Comparison of ENCODE assay signal across 18 cellular contexts in the genomic region with DNA sequence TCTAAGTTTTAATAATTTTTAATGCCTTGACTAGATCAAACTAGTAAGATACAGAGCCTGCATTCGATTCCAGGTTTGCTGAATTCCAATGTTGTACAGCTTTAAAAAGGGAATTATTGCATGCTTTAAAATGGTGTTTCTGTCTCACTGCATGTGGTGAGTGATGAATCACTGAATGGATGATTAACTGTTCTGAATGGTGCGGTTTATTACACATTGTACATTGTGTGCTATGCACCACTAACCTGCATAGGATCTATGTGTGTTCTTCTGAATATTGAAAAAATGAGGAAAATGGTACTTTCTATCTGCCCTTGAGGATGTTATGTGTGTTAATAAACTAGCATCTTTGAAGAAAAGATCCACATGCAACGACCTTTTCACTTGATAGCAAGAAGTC.
"Had no signal": no experiment of that assay in that cellular context is flagged by ENCODE, and none has a peak within 500 bp of the region (broad histone marks: within the 10 kb centered on the region; RNA-seq: fewer than 3 reads in every experiment).

No MANE protein-coding gene starts in this region.

- H3K27me3 Mint-ChIP-seq: activated CD4-positive, alpha-beta memory T cell treated with anti-CD3 and anti-CD28 coated beads, Interleukin-2, amount 10 ng/mL, durations not matched to agents 7 days and 5 days; activated naive CD4-positive, alpha-beta T cell treated with anti-CD3 and anti-CD28 coated beads, Interleukin-2, amount 10 ng/mL, durations not matched to agents 7 days and 5 days had no signal

- H3K4me1 Mint-ChIP-seq: activated naive CD4-positive, alpha-beta T cell treated with anti-CD3 and anti-CD28 coated beads, Interleukin-2, amount 10 ng/mL, durations not matched to agents 7 days and 5 days; immature natural killer cell; stimulated activated memory B cell treated with anti-CD40 and anti-IgM and Interleukin-4, amounts not matched to agents 10 μg/mL and 1 μg/mL and 100 μg/mL, for 72 hours had no signal

- H3K4me1 ChIP-seq: ascending aorta, neural progenitor cell, thyroid gland, uterus had no signal

- H3K9ac ChIP-seq: neural progenitor cell had no signal

- H3K27ac ChIP-seq: ascending aorta, coronary artery, heart left ventricle, neural progenitor cell, ovary, thyroid gland, uterus, VCaP had no signal

- H3K4me2 ChIP-seq: neural progenitor cell had no signal

- H3K27me3 ChIP-seq: ascending aorta, neural progenitor cell, ovary, thyroid gland, uterus had no signal

- H3K4me3 Mint-ChIP-seq: activated CD4-positive, alpha-beta memory T cell treated with anti-CD3 and anti-CD28 coated beads, Interleukin-2, amount 10 ng/mL, durations not matched to agents 7 days and 5 days; activated naive CD4-positive, alpha-beta T cell treated with anti-CD3 and anti-CD28 coated beads, Interleukin-2, amount 10 ng/mL, durations not matched to agents 7 days and 5 days; activated T-cell treated with anti-CD3 and anti-CD28 coated beads, Interleukin-2, amount 50 U/mL, for 24 hours; immature natural killer cell; neural progenitor cell; stimulated activated memory B cell treated with anti-CD40 and anti-IgM and Interleukin-4, amounts not matched to agents 10 μg/mL and 1 μg/mL and 100 μg/mL, for 72 hours had no signal

- H3K36me3 Mint-ChIP-seq: activated naive CD4-positive, alpha-beta T cell treated with anti-CD3 and anti-CD28 coated beads, Interleukin-2, amount 10 ng/mL, durations not matched to agents 7 days and 5 days; immature natural killer cell; neural progenitor cell; stimulated activated memory B cell treated with anti-CD40 and anti-IgM and Interleukin-4, amounts not matched to agents 10 μg/mL and 1 μg/mL and 100 μg/mL, for 72 hours had no signal

- H3K9me3 Mint-ChIP-seq: activated CD4-positive, alpha-beta memory T cell treated with anti-CD3 and anti-CD28 coated beads, Interleukin-2, amount 10 ng/mL, durations not matched to agents 7 days and 5 days; neural progenitor cell; stimulated activated memory B cell treated with anti-CD40 and anti-IgM and Interleukin-4, amounts not matched to agents 10 μg/mL and 1 μg/mL and 100 μg/mL, for 72 hours had no signal

- ATAC-seq: heart left ventricle; left lobe of liver; stimulated activated memory B cell treated with anti-CD40 and anti-IgM and Interleukin-4, amounts not matched to agents 10 μg/mL and 1 μg/mL and 100 μg/mL, for 72 hours had no signal

- DNase-seq: activated CD4-positive, alpha-beta memory T cell treated with anti-CD3 and anti-CD28 coated beads, Interleukin-2, amount 10 ng/mL, durations not matched to agents 7 days and 5 days; activated naive CD4-positive, alpha-beta T cell treated with anti-CD3 and anti-CD28 coated beads, Interleukin-2, amount 10 ng/mL, durations not matched to agents 7 days and 5 days; activated T-cell treated with anti-CD3 and anti-CD28 coated beads, Interleukin-2, amount 50 U/mL, for 24 hours; effector CD4-positive, alpha-beta T cell; heart left ventricle; immature natural killer cell; ovary; stimulated activated CD4-positive, alpha-beta T cell treated with anti-CD3 and anti-CD28 coated beads, Interleukin-2, amount 100 ng/mL, for 48 hours; T-helper 1 cell; T1000; thyroid gland; uterus had no signal

- H3K27ac Mint-ChIP-seq: activated CD4-positive, alpha-beta memory T cell treated with anti-CD3 and anti-CD28 coated beads, Interleukin-2, amount 10 ng/mL, durations not matched to agents 7 days and 5 days; activated naive CD4-positive, alpha-beta T cell treated with anti-CD3 and anti-CD28 coated beads, Interleukin-2, amount 10 ng/mL, durations not matched to agents 7 days and 5 days; activated T-cell treated with anti-CD3 and anti-CD28 coated beads, Interleukin-2, amount 50 U/mL, for 24 hours; immature natural killer cell; neural progenitor cell; stimulated activated memory B cell treated with anti-CD40 and anti-IgM and Interleukin-4, amounts not matched to agents 10 μg/mL and 1 μg/mL and 100 μg/mL, for 72 hours had no signal

- H2AFZ ChIP-seq: neural progenitor cell had no signal

- H3K9me3 ChIP-seq: ascending aorta, heart left ventricle, ovary, thyroid gland, uterus had no signal

- H3K36me3 ChIP-seq: ascending aorta, heart left ventricle, neural progenitor cell, ovary, thyroid gland, uterus had no signal

- H3K4me3 ChIP-seq: ascending aorta, coronary artery, heart left ventricle, neural progenitor cell, ovary, thyroid gland, uterus had no signal
